ENCODE assay signal across 8 cellular contexts in the genomic region with DNA sequence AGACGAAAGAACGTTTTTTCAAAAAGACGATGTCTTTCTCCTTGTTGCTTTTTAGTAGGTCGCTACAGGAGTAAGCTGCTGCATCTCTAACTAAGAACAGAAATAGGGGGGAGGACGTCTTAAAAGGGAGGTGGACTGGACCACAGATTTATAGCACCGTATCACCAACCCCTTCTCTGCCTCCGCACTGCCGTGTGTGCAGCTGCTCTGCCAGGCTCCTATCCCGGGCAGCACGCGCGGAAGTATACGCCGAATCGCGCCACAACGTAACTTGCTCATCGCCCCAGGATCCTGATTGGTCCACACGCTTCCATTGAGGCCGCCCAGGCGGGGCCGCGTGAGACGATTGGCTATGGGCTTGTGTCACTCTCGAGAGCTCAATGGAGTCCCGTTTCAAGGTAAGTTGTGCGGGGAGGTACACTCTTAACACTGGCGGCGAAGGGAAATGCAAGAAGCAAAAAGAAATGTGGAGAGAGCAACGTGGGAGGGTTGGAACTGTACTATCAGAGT. TPM values are rescaled to one million over a fixed set of nuclear protein-coding genes. Genes with fewer than 3 reads are reported as not detected.
DNase-seq lines count a peak whose midpoint lies in the region; ATAC-seq, FAIRE-seq and TF ChIP-seq lines count a peak whose summit lies in the region.

A gene (minus strand): TSS at position 121 of the 510 bp plus-strand sequence. CDS start 64,006 bp downstream, outside the sequence.

- ATAC-seq in psoas muscle (peak; percentile 93 to 98 (median 96)), HG02870 (IDR thresholded peaks at IDR 0.05; ENCODE audit: unreplicated experiment) (no peak), HG03196 (IDR thresholded peaks at IDR 0.05; ENCODE audit: unreplicated experiment) (no peak)

- POLR2A ChIA-PET in MCF 10A (lab: Yijun Ruan, JAX), result interaction anchor here (0.7 to 3.5 kb wide), 12 partner anchors 10 to 143 kb away, joined by 3 to 39 read pairs (median 3); no protein-coding TSS in a partner anchor

- peak within 1 kb of the TSS; percentile 45 for H3K4me3 ChIP-seq in NT2/D1 (ENCODE audit: insufficient read length, low read depth)
- peak within 1 kb of the TSS; percentile 65 for H3K4me3 ChIP-seq in psoas muscle

- no peaks in the 10 kb centered on the region for H3K36me3 Mint-ChIP-seq in MCF 10A (ENCODE audit: insufficient read depth, unreplicated experiment)

- H3K4me1 Mint-ChIP-seq in MCF 10A (ENCODE audit: insufficient read depth, unreplicated experiment), result no peaks in the 10 kb centered on the region

- H3K27me3 ChIP-seq in NT2/D1 (ENCODE audit: insufficient read depth, insufficient read length) (peaks cover 96% of the 10 kb centered on the region), psoas muscle (ENCODE audit: insufficient read depth in 3 of 3, low read length in 2 of 3) (peaks cover 3 to 94% (median 34%) of the 10 kb centered on the region in 3 donors)

- H3K9me3 Mint-ChIP-seq in MCF 10A (ENCODE audit: unreplicated experiment), result no peaks in the 10 kb centered on the region

- H3K4me3 Mint-ChIP-seq in MCF 10A (ENCODE audit: unreplicated experiment), result no peak within 1 kb of the TSS

- CTCF ChIA-PET in MCF 10A (lab: Yijun Ruan, JAX), result interaction anchor here (0.6 to 0.7 kb wide), 2 partner anchors 8 to 287 kb away, joined by 3 read pairs; no protein-coding TSS in a partner anchor

- H3K27ac Mint-ChIP-seq in MCF 10A (ENCODE audit: low read depth, unreplicated experiment), result no peak within 1 kb of the TSS

- intact Hi-C loops in MCF 10A (cut with micrococcal nuclease), result loop anchor here (10.0 kb wide), 4 partner anchors 141 to 1849 kb away; a partner anchor contains a TSS
- intact Hi-C loops in psoas muscle (cut with DNase I), result loop anchor here in 1 of 2 donors (10.0 kb wide), 1 partner anchor 241 kb away; no protein-coding TSS in a partner anchor

- DNase-seq in H54 (ENCODE audit: insufficient read length, low spot score), result peak; percentile 77
- peak; percentile 98 for DNase-seq in NT2/D1 (ENCODE audit: low read depth, low spot score)
- peak; percentile 95 for DNase-seq in MCF 10A (ENCODE audit: unreplicated experiment)
- peak; percentile 77 to 83 for DNase-seq in hippocampal formation (lab: John Stamatoyannopoulos, UW)
- peak; percentile 84 to 91 for DNase-seq in psoas muscle
- no peak for DNase-seq in DMS 273 (lab: John Stamatoyannopoulos, UW; ENCODE audit: unreplicated experiment)

- no peak within 1 kb of the TSS for H3K27ac ChIP-seq in psoas muscle

- H3K36me3 ChIP-seq in NT2/D1 (ENCODE audit: insufficient read depth, insufficient read length, low read length), result no peaks in the 10 kb centered on the region
- H3K36me3 ChIP-seq in psoas muscle (ENCODE audit: insufficient read depth in 1 of 2, low read depth in 1 of 2), result no peaks in the 10 kb centered on the region

- BruUV-seq in MCF 10A (replicated peaks; lab: Mats Ljungman, UMichigan), result no TSS peak

- H3K4me1 ChIP-seq in NT2/D1 (ENCODE audit: insufficient read depth, insufficient read length), result peaks cover 7% of the 10 kb centered on the region
- no peaks in the 10 kb centered on the region for H3K4me1 ChIP-seq in psoas muscle

- peaks cover 16% of the 10 kb centered on the region for H3K27me3 Mint-ChIP-seq in MCF 10A (ENCODE audit: insufficient read depth, unreplicated experiment)

- H3K9ac ChIP-seq in NT2/D1 (ENCODE audit: insufficient read length, low read depth), result no peak within 1 kb of the TSS

- TF ChIP-seq CTCF in MCF 10A (IDR thresholded peaks at IDR 0.05; ENCODE audit: unreplicated experiment) (no peak), psoas muscle (IDR thresholded peaks at IDR 0.05) (no peak)

- WGBS in psoas muscle, 3 donors, result 1 to 2% (median 1%) methylated on average over 30 of the region's 30 CpGs

- H3K9me3 ChIP-seq in NT2/D1 (ENCODE audit: insufficient read depth, low read length), result no peaks in the 10 kb centered on the region
- H3K9me3 ChIP-seq in psoas muscle, result no peaks in the 10 kb centered on the region

- peak; percentile 48; the same call in 1 of the 2 replicates for TF ChIP-seq POLR2A in H54 (IDR thresholded peaks at IDR 0.05; ENCODE audit: low read depth, low read length)

- peak; percentile 98 for FAIRE-seq in H54 (lab: Jason Lieb, UNC)

RNA-seq across cellular contexts. Expression of the gene that starts here (rescaled TPM):
- 1.6 and 6.0 TPM in 2 replicates for total RNA-seq in MCF 10A (2022)
- under 1 TPM in 1 of 4 donors, not detected in 3; 0.32 TPM for total RNA-seq in psoas muscle
- polyA plus RNA-seq in psoas muscle, result under 1 TPM in 2 of 3 donors, not detected in 1; 0.03 to 0.04 TPM

Comparison
In these comparisons a context has a peak if more than half of its experiments do, and no peak if none do; other contexts are left out.
1. Peak in DNase-seq, ATAC-seq and H3K4me3 ChIP-seq in psoas muscle; RNA of the gene not detected or under 1 TPM.